1 cellular context compared by ENCODE assay signal in genomic region chr10:46526682-46527038, GRCh38.
A peak's percentile ranks its signal among the peaks of the same experiment; 100 is the strongest.
TF ChIP-seq lines count a peak whose summit lies in the region.

No MANE protein-coding gene starts in this region.

TF ChIP-seq in HepG2, 621 proteins besides CTCF, POLR2A, EP300 and RAD21 (continued from another document):
- TF ChIP-seq CHD4 (IDR thresholded peaks at IDR 0.05; ENCODE audit: borderline replicate concordance, low read length) (0 out of 2 replicates have a peak, but pooled peaks have one; percentile 4), ARID3A (IDR thresholded peaks at IDR 0.05; ENCODE audit: low read depth, low read length) (no peak), FUBP1 (CRISPR knock-in tag; IDR thresholded peaks at IDR 0.05; ENCODE audit: borderline replicate concordance) (no peak), KAT8 (CRISPR knock-in tag; IDR thresholded peaks at IDR 0.05) (no peak)
